Comparison of ENCODE assay signal across 29 cellular contexts in genomic region chr2:20955277-20956026, GRCh38.
"Had no signal": no experiment of that assay in that cellular context is flagged by ENCODE, and none has a peak within 500 bp of the region (broad histone marks: within the 10 kb centered on the region; RNA-seq: fewer than 3 reads in every experiment).

No MANE protein-coding gene starts in this region.

- H3K36me3 ChIP-seq: left lung, lower lobe of right lung, ovary, right atrium auricular region, stomach, thyroid gland, transverse colon, upper lobe of left lung had no signal

- H3K4me3 Mint-ChIP-seq: immature natural killer cell; mesothelial cell of epicardium; naive B cell; natural killer cell; nephron progenitor cell; stimulated activated naive B cell treated with anti-CD40 and anti-IgM and Interleukin-4, amounts not matched to agents 10 μg/mL and 1 μg/mL and 100 μg/mL, for 72 hours had no signal

- ATAC-seq: left colon; left lung; lower lobe of right lung; natural killer cell; sciatic nerve; stimulated activated naive B cell treated with anti-CD40 and anti-IgM and Interleukin-4, amounts not matched to agents 10 μg/mL and 1 μg/mL and 100 μg/mL, for 72 hours; stimulated activated naive CD8-positive, alpha-beta T cell treated with anti-CD3 and anti-CD28 coated beads, Interleukin-15, Interleukin-2, amounts not matched to agents 100 U/mL and 50 U/mL, for 24 hours had no signal

- DNase-seq: hypothalamus; immature natural killer cell; kidney; left colon; left lung; lower lobe of right lung; mammary epithelial cell; mesenchymal stem cell; naive B cell; natural killer cell; nephron progenitor cell; ovary; stimulated activated CD4-positive, alpha-beta T cell treated with anti-CD3 and anti-CD28 coated beads, Interleukin-12 subunit alpha, Interleukin-12 subunit beta, amount 100 ng/mL, for 4 hours; stimulated activated CD4-positive, alpha-beta T cell treated with anti-CD3 and anti-CD28 coated beads, Interleukin-15, amount 100 ng/mL, for 24 hours; stimulated activated CD4-positive, alpha-beta T cell treated with anti-CD3 and anti-CD28 coated beads, Interleukin-2, amount 100 ng/mL, for 24 hours; stimulated activated CD4-positive, alpha-beta T cell treated with anti-CD3 and anti-CD28 coated beads, Interleukin-4, amount 100 ng/mL, for 1 hour; stimulated activated naive B cell treated with anti-CD40 and anti-IgM and Interleukin-4, amounts not matched to agents 10 μg/mL and 1 μg/mL and 100 μg/mL, for 72 hours; stimulated activated naive CD8-positive, alpha-beta T cell treated with anti-CD3 and anti-CD28 coated beads, Interleukin-15, Interleukin-2, amounts not matched to agents 100 U/mL and 50 U/mL, for 24 hours; stomach; testis; thyroid gland; transverse colon had no signal

- H3K36me3 Mint-ChIP-seq: immature natural killer cell; mesothelial cell of epicardium; naive B cell; natural killer cell; stimulated activated naive B cell treated with anti-CD40 and anti-IgM and Interleukin-4, amounts not matched to agents 10 μg/mL and 1 μg/mL and 100 μg/mL, for 72 hours had no signal

- H3K27me3 ChIP-seq: ovary, right atrium auricular region, stomach, testis, thyroid gland, transverse colon, upper lobe of left lung had no signal

- H3K4me1 ChIP-seq: left lung, lower lobe of right lung, right atrium auricular region, stomach, testis, thyroid gland, transverse colon, upper lobe of left lung had no signal

- H3K4me3 ChIP-seq: left lung, lower lobe of right lung, ovary, right atrium auricular region, skin epidermis, stomach, testis, thyroid gland, transverse colon, upper lobe of left lung had no signal

- H3K27ac Mint-ChIP-seq: immature natural killer cell; mesothelial cell of epicardium; natural killer cell; nephron progenitor cell; progenitor cell of endocrine pancreas; stimulated activated naive B cell treated with anti-CD40 and anti-IgM and Interleukin-4, amounts not matched to agents 10 μg/mL and 1 μg/mL and 100 μg/mL, for 72 hours had no signal

- H3K27ac ChIP-seq: left lung, lower lobe of right lung, ovary, right atrium auricular region, skin epidermis, stomach, testis, thyroid gland, transverse colon, upper lobe of left lung had no signal

- H3K9me3 ChIP-seq: left lung, lower lobe of right lung, ovary, right atrium auricular region, stomach, testis, thyroid gland, transverse colon, upper lobe of left lung had no signal

- FAIRE-seq: islet of Langerhans, kidney had no signal

- H3K9me3 Mint-ChIP-seq: immature natural killer cell; mesothelial cell of epicardium; naive B cell; natural killer cell; nephron progenitor cell; stimulated activated naive B cell treated with anti-CD40 and anti-IgM and Interleukin-4, amounts not matched to agents 10 μg/mL and 1 μg/mL and 100 μg/mL, for 72 hours had no signal

- H3K4me1 Mint-ChIP-seq: immature natural killer cell; mesothelial cell of epicardium; naive B cell; natural killer cell; stimulated activated naive B cell treated with anti-CD40 and anti-IgM and Interleukin-4, amounts not matched to agents 10 μg/mL and 1 μg/mL and 100 μg/mL, for 72 hours had no signal
